In genomic region chr5:138725885-138726457, GRCh38 we compare ENCODE assay signal across 9 cellular contexts. TPM values are rescaled to one million over a fixed set of nuclear protein-coding genes. Genes with fewer than 3 reads are reported as not detected.
DNase-seq lines count a peak whose midpoint lies in the region; ATAC-seq, FAIRE-seq and TF ChIP-seq lines count a peak whose summit lies in the region.
"Had no signal": no experiment of that assay in that cellular context is flagged by ENCODE, and none has a peak within 500 bp of the region (broad histone marks: within the 10 kb centered on the region; RNA-seq: fewer than 3 reads in every experiment).

No MANE protein-coding gene starts in this region.

- H3K9me3 Mint-ChIP-seq in H9: peaks cover 0 to 3% of the 10 kb centered on the region in 2 experiments; a peak in 1 of 5 replicates
- no peaks in the 10 kb centered on the region for H3K9me3 Mint-ChIP-seq in brain
- H3K9me3 Mint-ChIP-seq in immature natural killer cell: no peaks in the 10 kb centered on the region
- H3K9me3 Mint-ChIP-seq: stimulated activated effector memory CD8-positive, alpha-beta T cell treated with anti-CD3 and anti-CD28 coated beads, Interleukin-12 subunit alpha, Interleukin-12 subunit beta, amount 100 ng/mL, for 72 hours had no signal

- DNase-seq in H9 (no peak), left colon (peak in 1 of 2 donors; percentile 9), small intestine (peak; percentile 83), immature natural killer cell (no peak), NCI-H774 (lab: John Stamatoyannopoulos, UW) (no peak), H7 (no peak)

- no peak overlapping the region for H4K5ac ChIP-seq in H9 (ENCODE audit: insufficient read length, low read depth, low read length)

- no peaks in the 10 kb centered on the region for H4K20me1 ChIP-seq in H9 (ENCODE audit: control insufficient read depth, insufficient read depth, insufficient read length)

- TF ChIP-seq CTCF in H9 (conservative IDR thresholded peaks at IDR 0.05) (no peak), brain (conservative IDR thresholded peaks at IDR 0.05) (no peak)

- no peaks in the 10 kb centered on the region for H3K79me2 ChIP-seq in H9 (ENCODE audit: insufficient read depth, low read length)

- H3K27me3 Mint-ChIP-seq in H9 (ENCODE audit: low read depth) (no peaks in the 10 kb centered on the region; the same call in 1 of the 2 replicates), brain (peaks cover 8% of the 10 kb centered on the region), immature natural killer cell (ENCODE audit: low read depth in 3 of 3) (peaks cover 0 to 12% (median 8%) of the 10 kb centered on the region in 3 donors)

- peak overlapping the region; percentile 81 for H3K14ac ChIP-seq in H9 (ENCODE audit: insufficient read depth, low read length)

- H3K4me3 ChIP-seq in small intestine (ENCODE audit: low read depth in 1 of 2, low read length in 2 of 2) (no peak overlapping the region), H7 (ENCODE audit: insufficient read depth, low read depth, low read length) (no peak overlapping the region)

- peak overlapping the region; percentile 2 for H3K4me2 ChIP-seq in H9 (ENCODE audit: insufficient read depth, insufficient read length, low read length)

- peak overlapping the region; percentile 60 for H3T11ph ChIP-seq in H9 (ENCODE audit: low read length)

- H3K27ac ChIP-seq in H9 (ENCODE audit: insufficient read length, low read depth, low read length) (no peak overlapping the region), small intestine (ENCODE audit: low read depth in 1 of 2, low read length in 1 of 2) (peak overlapping the region; percentile 52 to 77)

- H3K4me1 ChIP-seq in H9 (ENCODE audit: insufficient read depth, low read length): peaks cover 13% of the 10 kb centered on the region; the same call in 1 of the 2 replicates
- no peaks in the 10 kb centered on the region for H3K4me1 ChIP-seq in small intestine (ENCODE audit: control insufficient read depth in 2 of 2, insufficient read depth in 1 of 2, low read depth in 1 of 2, low read length in 1 of 2)

- H2AFZ ChIP-seq in H9 (ENCODE audit: low read length): no peak overlapping the region

- no peak for FAIRE-seq in small intestine (lab: Jason Lieb, UNC)

- no peak overlapping the region for H3K23ac ChIP-seq in H9 (ENCODE audit: insufficient read length, low read depth, low read length)

- peak overlapping the region; percentile 24; the same call in 1 of the 2 replicates for H3K4ac ChIP-seq in H9 (ENCODE audit: low read depth, low read length)

- H2AK5ac ChIP-seq in H9 (ENCODE audit: insufficient read length, low read length): no peak overlapping the region

- H2BK15ac ChIP-seq in H9 (ENCODE audit: low read depth, low read length): no peak overlapping the region

- peaks cover 44 to 54% of the 10 kb centered on the region in 2 experiments for H3K4me1 Mint-ChIP-seq in H9
- H3K4me1 Mint-ChIP-seq in brain: peaks cover 53% of the 10 kb centered on the region
- peaks cover 6 to 12% of the 10 kb centered on the region in 2 donors for H3K4me1 Mint-ChIP-seq in immature natural killer cell

- H3K23me2 ChIP-seq in H9 (ENCODE audit: insufficient read length, low read depth, low read length, poor library complexity, severe bottlenecking): no peaks in the 10 kb centered on the region

- H3K27ac Mint-ChIP-seq in H9 (peak overlapping the region; percentile 74 to 97 (median 94)), brain (peak overlapping the region; percentile 79 to 97 (median 96)), immature natural killer cell (no peak overlapping the region)
- H3K27ac Mint-ChIP-seq: stimulated activated effector memory CD8-positive, alpha-beta T cell treated with anti-CD3 and anti-CD28 coated beads, Interleukin-12 subunit alpha, Interleukin-12 subunit beta, amount 100 ng/mL, for 72 hours had no signal

- H4K91ac ChIP-seq in H9 (ENCODE audit: insufficient read length, low read depth, low read length): peak overlapping the region; percentile 14

- H3K27me3 ChIP-seq in H9 (ENCODE audit: insufficient read depth, low read length): no peaks in the 10 kb centered on the region
- no peaks in the 10 kb centered on the region for H3K27me3 ChIP-seq in small intestine (ENCODE audit: control insufficient read depth in 2 of 2, insufficient read depth in 2 of 2, low read length in 2 of 2)
- no peaks in the 10 kb centered on the region for H3K27me3 ChIP-seq in H7 (ENCODE audit: control insufficient read depth, insufficient read depth, low read length)

- ATAC-seq in left colon (peak; percentile 69), GM19463 (IDR thresholded peaks at IDR 0.05; ENCODE audit: unreplicated experiment) (no peak)

- H3K56ac ChIP-seq in H9 (ENCODE audit: insufficient read length, low read depth, low read length): no peak overlapping the region

- no peak overlapping the region; a peak in 2 of 5 replicates for H3K4me3 Mint-ChIP-seq in H9
- peak overlapping the region in 4 of 5 experiments; percentile 16 to 49 (median 39) for H3K4me3 Mint-ChIP-seq in brain
- H3K4me3 Mint-ChIP-seq in immature natural killer cell: no peak overlapping the region
- H3K4me3 Mint-ChIP-seq: stimulated activated effector memory CD8-positive, alpha-beta T cell treated with anti-CD3 and anti-CD28 coated beads, Interleukin-12 subunit alpha, Interleukin-12 subunit beta, amount 100 ng/mL, for 72 hours had no signal

- peak overlapping the region; percentile 51 for H2BK20ac ChIP-seq in H9 (ENCODE audit: low read depth, low read length, poor library complexity, severe bottlenecking)

- H3K36me3 ChIP-seq in small intestine (ENCODE audit: control insufficient read depth in 2 of 2, insufficient read depth in 2 of 2, low read length in 2 of 2) (no peaks in the 10 kb centered on the region), H7 (replicated peaks; ENCODE audit: control insufficient read depth, insufficient read depth, low read length) (no peaks in the 10 kb centered on the region)

- H2BK12ac ChIP-seq in H9 (ENCODE audit: insufficient read length, low read depth, low read length): no peak overlapping the region

- no peaks in the 10 kb centered on the region for H3K79me1 ChIP-seq in H9 (ENCODE audit: insufficient read depth, low read depth, low read length, poor library complexity, severe bottlenecking)

- no peak overlapping the region for H3K9ac ChIP-seq in H9 (ENCODE audit: extremely low read depth, insufficient read length, low read length)

- WGBS in H9 (ENCODE audit: extremely low coverage, insufficient read length, low lambda C conversion rate): no CpG with 5 or more reads among the region's 5 CpGs
- 61 to 72% (median 63%) methylated on average over 5 of the region's 5 CpGs for WGBS in small intestine, 3 donors

- H3K18ac ChIP-seq in H9 (ENCODE audit: insufficient read length, low read depth, low read length): peak overlapping the region; percentile 70

- H3K9me3 ChIP-seq in H9 (ENCODE audit: control insufficient read depth, low read depth, low read length) (no peaks in the 10 kb centered on the region), small intestine (ENCODE audit: control insufficient read depth, low read depth) (no peaks in the 10 kb centered on the region)

- peaks cover 0 to 4% (median 2%) of the 10 kb centered on the region in 3 experiments; a peak in 2 of 7 replicates for H3K36me3 Mint-ChIP-seq in H9 (ENCODE audit: insufficient read depth in 1 of 3, low read depth in 3 of 3)
- no peaks in the 10 kb centered on the region for H3K36me3 Mint-ChIP-seq in brain
- peaks cover 0 to 3% (median 0%) of the 10 kb centered on the region in 3 donors for H3K36me3 Mint-ChIP-seq in immature natural killer cell
- H3K36me3 Mint-ChIP-seq: stimulated activated effector memory CD8-positive, alpha-beta T cell treated with anti-CD3 and anti-CD28 coated beads, Interleukin-12 subunit alpha, Interleukin-12 subunit beta, amount 100 ng/mL, for 72 hours had no signal

- H2BK120ac ChIP-seq in H9 (ENCODE audit: low read depth, low read length, poor library complexity, severe bottlenecking): peak overlapping the region; percentile 15

- intact Hi-C loops in left colon (cut with DNase I, micrococcal nuclease): no loop called here

- H2BK5ac ChIP-seq in H9 (ENCODE audit: insufficient read length, low read length): no peak overlapping the region

- H4K8ac ChIP-seq in H9 (replicated peaks; ENCODE audit: insufficient read length, low read depth, low read length): no peak overlapping the region

RNA-seq across cellular contexts. Expression of gene CTNNA1, which starts 27.3 kb away (rescaled TPM):
- total RNA-seq in H9 (2021) (354 and 378 TPM in 2 replicates), left colon (100 to 1,000 TPM; 440 to 447 TPM)
- polyA plus RNA-seq in brain (ENCODE audit: insufficient read depth, low read depth, low replicate concordance) (185 TPM), small intestine (100 to 1,000 TPM; 145 to 222 (median 169) TPM), immature natural killer cell (10 to 100 TPM in 2 of 3 donors, 1 to 10 TPM in 1; 9.8 to 15.3 (median 10.1) TPM)
- 352 and 397 TPM in 2 replicates for total RNA-seq in H7 (2014; rRNA removed; shearing (Covaris generic))

Comparison
In these comparisons a context has a peak if more than half of its experiments do, and no peak if none do; other contexts are left out.
1. H3K27ac Mint-ChIP-seq: peak in H9 (3 of 3) and brain (5 of 5); none in immature natural killer cell (0 of 6).
2. H3K4me3 Mint-ChIP-seq: peak in brain (4 of 5); none in H9 (0 of 2) and immature natural killer cell (0 of 5).